Comparison of ENCODE assay signal across 14 cellular contexts in genomic region chr3:134355416-134355815, GRCh38. TPM values are rescaled to one million over a fixed set of nuclear protein-coding genes. Genes with fewer than 3 reads are reported as not detected.
DNase-seq lines count a peak whose midpoint lies in the region; TF ChIP-seq lines count a peak whose summit lies in the region.
"Had no signal": no experiment of that assay in that cellular context is flagged by ENCODE, and none has a peak within 500 bp of the region (broad histone marks: within the 10 kb centered on the region; RNA-seq: fewer than 3 reads in every experiment).

No MANE protein-coding gene starts in this region.

- intact Hi-C loops in cardiac septum (cut with DNase I): no loop called here
- intact Hi-C loops in uterus (cut with DNase I; ENCODE audit: low total_unique reads): no loop called here

- H3K4me1 Mint-ChIP-seq in neural crest cell: peaks cover 17% of the 10 kb centered on the region
- H3K4me1 Mint-ChIP-seq: CD8-positive, alpha-beta memory T cell had no signal

- H3K9me3 Mint-ChIP-seq in neural crest cell: no peaks in the 10 kb centered on the region
- H3K9me3 Mint-ChIP-seq: CD8-positive, alpha-beta memory T cell had no signal

- H3K9me3 ChIP-seq in right atrium auricular region: no peaks in the 10 kb centered on the region
- no peaks in the 10 kb centered on the region for H3K9me3 ChIP-seq in uterus

- H3K36me3 ChIP-seq in right atrium auricular region: peaks cover 58% of the 10 kb centered on the region
- H3K36me3 ChIP-seq in uterus: no peaks in the 10 kb centered on the region

- peaks cover 30% of the 10 kb centered on the region for H3K36me3 Mint-ChIP-seq in neural crest cell (ENCODE audit: low read depth)
- H3K36me3 Mint-ChIP-seq: CD8-positive, alpha-beta memory T cell had no signal

- peak overlapping the region; percentile 19 for H3K27ac Mint-ChIP-seq in neural crest cell (ENCODE audit: unreplicated experiment)
- H3K27ac Mint-ChIP-seq: activated CD8-positive, alpha-beta T cell treated with anti-CD3 and anti-CD28 coated beads, Interleukin-2, amount 10 ng/mL, durations not matched to agents 7 days and 5 days had no signal

- no peak overlapping the region for H3K4me3 Mint-ChIP-seq in neural crest cell
- H3K4me3 Mint-ChIP-seq: activated CD8-positive, alpha-beta T cell treated with anti-CD3 and anti-CD28 coated beads, Interleukin-2, amount 10 ng/mL, durations not matched to agents 7 days and 5 days; CD8-positive, alpha-beta memory T cell had no signal

- DNase-seq in right atrium auricular region (ENCODE audit: low spot score): no peak
- no peak for DNase-seq in cardiac septum (ENCODE audit: low spot score)
- no peak for DNase-seq in coronary artery (ENCODE audit: low spot score)
- no peak for DNase-seq in neural crest cell (ENCODE audit: low read depth, low spot score)
- DNase-seq in uterus: peak in 1 of 2 donors; percentile 10
- no peak for DNase-seq in A172 (ENCODE audit: low spot score)
- DNase-seq in middle frontal gyrus (ENCODE audit: extremely low spot score, low spot score): no peak
- no peak for DNase-seq in occipital lobe (lab: John Stamatoyannopoulos, UW)
- DNase-seq: activated CD8-positive, alpha-beta T cell treated with anti-CD3 and anti-CD28 coated beads, Interleukin-2, amount 10 ng/mL, durations not matched to agents 7 days and 5 days; CD8-positive, alpha-beta memory T cell; effector CD8-positive, alpha-beta T cell; foreskin fibroblast; NCI-H1105 treated with DMSO at 0.1 percent for 48 hours had no signal

- TF ChIP-seq POLR2A in uterus (IDR thresholded peaks at IDR 0.05): no peak

- TF ChIP-seq CTCF in right atrium auricular region (IDR thresholded peaks at IDR 0.05) (no peak), coronary artery (IDR thresholded peaks at IDR 0.05) (no peak), neural crest cell (conservative IDR thresholded peaks at IDR 0.05) (no peak), uterus (IDR thresholded peaks at IDR 0.05) (no peak)

- no peak overlapping the region for H3K4me3 ChIP-seq in right atrium auricular region
- peak overlapping the region; percentile 34 for H3K4me3 ChIP-seq in coronary artery
- no peak overlapping the region for H3K4me3 ChIP-seq in uterus

- H3K27me3 ChIP-seq in right atrium auricular region (no peaks in the 10 kb centered on the region), uterus (no peaks in the 10 kb centered on the region)

- peaks cover 3 to 98% of the 10 kb centered on the region in 2 donors for H3K4me1 ChIP-seq in right atrium auricular region
- peaks cover 6 to 32% of the 10 kb centered on the region in 2 donors for H3K4me1 ChIP-seq in uterus

- H3K27me3 Mint-ChIP-seq in neural crest cell (ENCODE audit: low read depth): no peaks in the 10 kb centered on the region

- H3K27ac ChIP-seq in right atrium auricular region (peak overlapping the region; percentile 8 to 100), coronary artery (peak overlapping the region; percentile 10 to 90), uterus (peak overlapping the region; percentile 27 to 42)
- H3K27ac ChIP-seq: KMS-11 had no signal

RNA-seq across cellular contexts. Expression of gene AMOTL2, which starts 18.8 kb away (rescaled TPM):
- 100 to 1,000 TPM in 1 of 2 donors, 10 to 100 TPM in 1; 62.3 to 119 TPM for total RNA-seq in right atrium auricular region
- 64.6 TPM for total RNA-seq in cardiac septum
- 55.6 and 59.5 TPM in 2 replicates for total RNA-seq in neural crest cell
- 10 to 100 TPM; 49.4 to 87.5 (median 61.4) TPM for total RNA-seq in uterus
- total RNA-seq in A172 (2014; rRNA removed; shearing (Covaris generic)): 168 and 182 TPM in 2 replicates
- total RNA-seq in occipital lobe: 73.8 TPM
- total RNA-seq: activated CD8-positive, alpha-beta T cell treated with anti-CD3 and anti-CD28 coated beads, Interleukin-2, amount 10 ng/mL, durations not matched to agents 7 days and 5 days; CD8-positive, alpha-beta memory T cell had no signal
